31 cellular contexts compared by ENCODE assay signal in the genomic region with DNA sequence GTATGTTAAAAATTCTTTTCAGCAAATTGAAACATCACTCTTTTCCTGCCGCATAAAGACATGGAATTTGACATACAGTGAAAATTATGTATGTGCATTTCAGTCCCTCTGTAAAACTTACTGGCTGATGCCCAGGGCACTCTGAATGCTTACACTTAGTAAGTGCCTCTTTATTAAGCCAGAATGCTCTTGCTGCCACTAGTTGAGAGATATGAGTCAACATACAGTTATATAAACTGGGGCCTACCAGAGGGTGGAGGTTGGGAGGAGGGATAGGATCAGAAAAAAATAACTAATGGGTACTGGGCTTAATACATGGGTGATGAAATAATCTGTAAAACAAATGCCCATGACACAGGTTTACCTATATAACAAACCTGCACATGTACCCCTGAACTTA. TPM values are rescaled to one million over a fixed set of nuclear protein-coding genes. Genes with fewer than 3 reads are reported as not detected.
"Had no signal": no experiment of that assay in that cellular context is flagged by ENCODE, and none has a peak within 500 bp of the region (broad histone marks: within the 10 kb centered on the region; RNA-seq: fewer than 3 reads in every experiment).

No MANE protein-coding gene starts in this region.

- H3K27ac Mint-ChIP-seq: effector memory CD8-positive, alpha-beta T cell; naive thymus-derived CD8-positive, alpha-beta T cell; nephron progenitor cell; stimulated activated effector memory CD8-positive, alpha-beta T cell treated with anti-CD3 and anti-CD28 coated beads, Interleukin-12 subunit alpha, Interleukin-12 subunit beta, amount 100 ng/mL, for 72 hours had no signal

- H3K36me3 Mint-ChIP-seq: naive thymus-derived CD8-positive, alpha-beta T cell; stimulated activated effector memory CD8-positive, alpha-beta T cell treated with anti-CD3 and anti-CD28 coated beads, Interleukin-12 subunit alpha, Interleukin-12 subunit beta, amount 100 ng/mL, for 72 hours had no signal

- H3K4me1 Mint-ChIP-seq: naive thymus-derived CD8-positive, alpha-beta T cell; nephron progenitor cell; stimulated activated effector memory CD8-positive, alpha-beta T cell treated with anti-CD3 and anti-CD28 coated beads, Interleukin-12 subunit alpha, Interleukin-12 subunit beta, amount 100 ng/mL, for 72 hours had no signal

- H3K36me3 ChIP-seq: esophagus squamous epithelium, ovary, sigmoid colon, stomach, thyroid gland had no signal

- H3K9me3 ChIP-seq: esophagus squamous epithelium, ovary, psoas muscle, sigmoid colon, stomach, thyroid gland had no signal

- H3K27me3 ChIP-seq: esophagus squamous epithelium, ovary, sigmoid colon, thyroid gland had no signal

- DNase-seq: cortex of kidney; effector memory CD8-positive, alpha-beta T cell; erythroblast; esophagus squamous epithelium; foreskin melanocyte; hypothalamus; mammary epithelial cell; naive thymus-derived CD8-positive, alpha-beta T cell; nephron progenitor cell; occipital lobe; ovary; posterior cingulate gyrus; psoas muscle; right cardiac atrium; sigmoid colon; stimulated activated CD4-positive, alpha-beta T cell treated with anti-CD3 and anti-CD28 coated beads, Interleukin-2, amount 100 ng/mL, for 24 hours; stimulated activated CD4-positive, alpha-beta T cell treated with anti-CD3 and anti-CD28 coated beads, Interleukin-4, amount 100 ng/mL, for 24 hours; stimulated activated naive CD4-positive, alpha-beta T cell treated with Interleukin-2 at 50 U/mL for 16 hours; stomach; trophoblast cell had no signal

- H3K4me3 Mint-ChIP-seq: effector memory CD8-positive, alpha-beta T cell; naive thymus-derived CD8-positive, alpha-beta T cell; nephron progenitor cell; stimulated activated effector memory CD8-positive, alpha-beta T cell treated with anti-CD3 and anti-CD28 coated beads, Interleukin-12 subunit alpha, Interleukin-12 subunit beta, amount 100 ng/mL, for 72 hours had no signal

- H3K9me3 Mint-ChIP-seq: effector memory CD8-positive, alpha-beta T cell had no signal

- H3K4me3 ChIP-seq: esophagus squamous epithelium, ovary, psoas muscle, sigmoid colon, stomach, thyroid gland had no signal

- H3K27me3 Mint-ChIP-seq: effector memory CD8-positive, alpha-beta T cell; naive thymus-derived CD8-positive, alpha-beta T cell had no signal

- H3K27ac ChIP-seq: esophagus squamous epithelium, ovary, psoas muscle, sigmoid colon, stomach, thyroid gland had no signal

- H3K4me1 ChIP-seq: esophagus squamous epithelium, psoas muscle, sigmoid colon, stomach, thyroid gland had no signal

- ATAC-seq: effector memory CD8-positive, alpha-beta T cell; naive thymus-derived CD8-positive, alpha-beta T cell; psoas muscle; right cardiac atrium; stimulated activated effector memory CD8-positive, alpha-beta T cell treated with anti-CD3 and anti-CD28 coated beads, Interleukin-12 subunit alpha, Interleukin-12 subunit beta, amount 100 ng/mL, for 72 hours had no signal

RNA-seq across cellular contexts. Expression of gene RTL4, which starts 37.9 kb away (rescaled TPM):
- total RNA-seq: dermis microvascular lymphatic vessel endothelial cell; esophagus squamous epithelium; mammary epithelial cell; mesenteric fat pad; myocyte; naive thymus-derived CD8-positive, alpha-beta T cell; occipital lobe; ovary; psoas muscle; renal cortical epithelial cell; right cardiac atrium; sigmoid colon; skeletal muscle tissue; stomach; subcutaneous adipose tissue; temporal lobe; urinary bladder had no signal
- polyA plus RNA-seq: keratinocyte; mammary epithelial cell; naive thymus-derived CD8-positive, alpha-beta T cell; ovary; psoas muscle; right cardiac atrium; sigmoid colon; stomach; urinary bladder had no signal

RNA-seq across cellular contexts. Expression of gene TRPC5, which starts 38.2 kb away (rescaled TPM):
- total RNA-seq: dermis microvascular lymphatic vessel endothelial cell; esophagus squamous epithelium; mammary epithelial cell; mesenteric fat pad; myocyte; naive thymus-derived CD8-positive, alpha-beta T cell; ovary; psoas muscle; renal cortical epithelial cell; skeletal muscle tissue; subcutaneous adipose tissue had no signal
- polyA plus RNA-seq: mammary epithelial cell, ovary, right cardiac atrium, sigmoid colon, stomach, urinary bladder had no signal
